In the genomic region with DNA sequence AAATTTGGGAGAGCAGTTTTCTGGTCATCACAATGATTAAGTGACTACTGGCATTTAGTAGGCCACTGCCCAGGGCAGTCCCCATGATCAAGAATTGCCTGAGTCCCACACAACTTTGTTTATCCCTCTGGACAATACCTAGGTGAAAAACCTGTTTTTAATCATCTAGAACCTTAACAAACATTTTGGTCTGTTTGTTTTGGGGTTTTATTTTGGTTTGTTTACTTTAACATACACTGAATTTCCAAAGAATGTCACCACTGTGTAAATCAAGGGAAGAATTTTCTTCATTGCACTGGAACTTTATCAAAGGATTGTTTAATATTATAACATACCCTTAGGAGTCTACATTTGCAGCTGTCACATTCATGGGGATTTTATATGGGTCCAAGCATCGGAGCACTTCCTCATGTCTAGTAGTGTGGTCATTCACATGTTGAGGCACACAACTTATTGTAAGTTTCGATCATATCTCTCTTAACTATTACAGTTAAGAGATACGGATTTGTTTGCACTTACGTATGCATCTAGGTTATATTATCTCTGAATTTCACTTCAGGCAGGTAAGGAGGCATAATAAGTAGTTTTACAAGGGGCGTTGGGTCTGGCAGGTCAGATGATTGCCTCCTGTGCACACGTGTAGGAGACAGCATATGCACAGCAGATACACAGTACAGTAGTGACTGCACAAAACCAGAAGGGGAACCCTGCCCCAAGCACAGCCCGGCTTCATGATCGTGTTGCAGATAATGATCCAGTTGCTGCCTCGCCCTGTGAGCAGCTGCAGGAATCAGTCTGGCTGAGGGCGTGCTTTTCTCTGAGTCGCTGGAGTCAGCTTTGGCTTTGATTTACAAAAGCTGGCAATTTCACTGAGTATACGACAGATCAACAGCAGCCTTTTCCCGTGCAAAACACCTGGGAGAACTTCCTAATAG, we compare ENCODE assay signal across 8 cellular contexts.
A peak's percentile ranks its signal among the peaks of the same experiment; 100 is the strongest.
DNase-seq lines count a peak whose midpoint lies in the region; ATAC-seq and TF ChIP-seq lines count a peak whose summit lies in the region.

No MANE protein-coding gene starts in this region.

- no peaks in the 10 kb centered on the region for H3K4me1 ChIP-seq in lower lobe of right lung

- H3K27ac Mint-ChIP-seq in activated CD8-positive, alpha-beta T cell treated with anti-CD3 and anti-CD28 coated beads for 36 hours, result no peak overlapping the region

- intact Hi-C loops in activated CD8-positive, alpha-beta T cell treated with anti-CD3 and anti-CD28 coated beads for 36 hours (cut with micrococcal nuclease), result no loop called here
- intact Hi-C loops in lower lobe of right lung (cut with DNase I), result no loop called here

- H3K9me3 Mint-ChIP-seq in activated CD8-positive, alpha-beta T cell treated with anti-CD3 and anti-CD28 coated beads for 36 hours, result no peaks in the 10 kb centered on the region

- H3K27me3 Mint-ChIP-seq in activated CD8-positive, alpha-beta T cell treated with anti-CD3 and anti-CD28 coated beads for 36 hours, result no peaks in the 10 kb centered on the region

- no peaks in the 10 kb centered on the region for H3K27me3 ChIP-seq in lower lobe of right lung (ENCODE audit: low read depth)

- H3K4me3 ChIP-seq in lower lobe of right lung, result no peak overlapping the region

- no peak overlapping the region for H3K4me3 Mint-ChIP-seq in activated CD8-positive, alpha-beta T cell treated with anti-CD3 and anti-CD28 coated beads for 36 hours

- TF ChIP-seq CTCF in activated CD8-positive, alpha-beta T cell treated with anti-CD3 and anti-CD28 coated beads for 36 hours (IDR thresholded peaks at IDR 0.05), result no peak
- TF ChIP-seq CTCF in lower lobe of right lung (IDR thresholded peaks at IDR 0.05), result no peak

- no peaks in the 10 kb centered on the region for H3K9me3 ChIP-seq in lower lobe of right lung

- peaks cover 18% of the 10 kb centered on the region for H3K4me1 Mint-ChIP-seq in activated CD8-positive, alpha-beta T cell treated with anti-CD3 and anti-CD28 coated beads for 36 hours (ENCODE audit: low read depth)

- POLR2A ChIA-PET in activated CD8-positive, alpha-beta T cell treated with anti-CD3 and anti-CD28 coated beads for 36 hours (lab: Charles Lee), result no interaction called here

- no peaks in the 10 kb centered on the region for H3K36me3 Mint-ChIP-seq in activated CD8-positive, alpha-beta T cell treated with anti-CD3 and anti-CD28 coated beads for 36 hours (ENCODE audit: low read depth)

- no peaks in the 10 kb centered on the region for H3K36me3 ChIP-seq in lower lobe of right lung

- DNase-seq in EH (ENCODE audit: low read depth) (peak; percentile 43), NCI-H2171 (lab: John Stamatoyannopoulos, UW) (peak; percentile 27), lower lobe of right lung (no peak)
- peak; percentile 28 for DNase-seq in activated CD8-positive, alpha-beta T cell treated with anti-CD3 and anti-CD28 coated beads for 36 hours

- H3K27ac ChIP-seq in lower lobe of right lung, result no peak overlapping the region

- peak; percentile 58 for ATAC-seq in activated CD8-positive, alpha-beta T cell treated with anti-CD3 and anti-CD28 coated beads for 36 hours
- ATAC-seq in lower lobe of right lung (peak; percentile 33 to 49), HG03571 (IDR thresholded peaks at IDR 0.05; ENCODE audit: unreplicated experiment) (no peak), HG03460 (IDR thresholded peaks at IDR 0.05; ENCODE audit: unreplicated experiment) (no peak), HG03342 (IDR thresholded peaks at IDR 0.05; ENCODE audit: unreplicated experiment) (no peak), GM18498 (IDR thresholded peaks at IDR 0.05; ENCODE audit: unreplicated experiment) (no peak)

- CTCF ChIA-PET in activated CD8-positive, alpha-beta T cell treated with anti-CD3 and anti-CD28 coated beads for 36 hours (lab: Charles Lee), result no interaction called here

Comparison
In these comparisons a context has a peak if more than half of its experiments do, and no peak if none do; other contexts are left out.
1. ATAC-seq: peak in activated CD8-positive, alpha-beta T cell treated with anti-CD3 and anti-CD28 coated beads for 36 hours (single experiment) and lower lobe of right lung (2 of 2); none in HG03571 (single experiment), HG03460 (single experiment), HG03342 (single experiment) and GM18498 (single experiment).